Comparison of ENCODE assay signal across 21 cellular contexts in the genomic region with DNA sequence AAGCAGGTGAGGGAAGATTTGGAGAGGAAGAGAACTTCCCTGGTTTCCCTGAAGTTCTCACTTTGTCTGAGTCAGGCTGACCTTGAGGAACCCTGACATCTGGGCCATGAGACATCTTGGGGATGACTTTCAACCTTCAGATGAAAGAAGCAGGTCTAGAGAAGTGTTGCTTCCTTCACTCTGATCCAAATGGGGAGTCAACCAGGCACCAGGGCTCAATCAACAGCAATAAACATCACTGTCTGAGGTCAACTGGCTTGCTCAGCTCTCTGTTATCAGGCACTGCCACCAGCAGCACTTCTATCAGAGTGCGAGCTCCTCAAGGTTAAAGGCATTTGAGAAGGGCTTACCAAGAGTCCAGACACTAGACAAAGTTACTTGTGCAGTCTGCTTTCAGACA. TPM values are rescaled to one million over a fixed set of nuclear protein-coding genes. Genes with fewer than 3 reads are reported as not detected.
"Had no signal": no experiment of that assay in that cellular context is flagged by ENCODE, and none has a peak within 500 bp of the region (broad histone marks: within the 10 kb centered on the region; RNA-seq: fewer than 3 reads in every experiment).

No MANE protein-coding gene starts in this region.

- H3K4me1 Mint-ChIP-seq: activated T-helper 17 cell treated with anti-CD3 and anti-CD28 coated beads, Interleukin-2, amount 50 U/mL, for 72 hours had no signal

- H3K9me3 ChIP-seq: transverse colon, vagina had no signal

- H3K4me3 Mint-ChIP-seq: activated CD4-positive, alpha-beta memory T cell treated with anti-CD3 and anti-CD28 coated beads, Interleukin-2, amount 10 ng/mL, durations not matched to agents 7 days and 5 days; activated CD8-positive, alpha-beta memory T cell treated with anti-CD3 and anti-CD28 coated beads, Interleukin-2, amount 10 ng/mL, durations not matched to agents 7 days and 5 days; activated naive CD8-positive, alpha-beta T cell treated with anti-CD3 and anti-CD28 coated beads, Interleukin-2, amount 10 ng/mL, durations not matched to agents 7 days and 5 days; activated T-helper 17 cell treated with anti-CD3 and anti-CD28 coated beads, Interleukin-2, amount 50 U/mL, for 72 hours; nephron progenitor cell; stimulated activated naive CD8-positive, alpha-beta T cell treated with anti-CD3 and anti-CD28 coated beads, Interleukin-15, Interleukin-2, amounts not matched to agents 100 ng/mL and 50 ng/mL, for 24 hours had no signal

- H3K4me3 ChIP-seq: coronary artery, transverse colon, vagina had no signal

- ATAC-seq: activated CD8-positive, alpha-beta memory T cell treated with anti-CD3 and anti-CD28 coated beads, Interleukin-2, amount 10 ng/mL, durations not matched to agents 7 days and 5 days; activated T-helper 17 cell treated with anti-CD3 and anti-CD28 coated beads, Interleukin-2, amount 50 U/mL, for 72 hours had no signal

- H3K27me3 ChIP-seq: brain microvascular endothelial cell, transverse colon, vagina had no signal

- DNase-seq: activated CD4-positive, alpha-beta memory T cell treated with anti-CD3 and anti-CD28 coated beads, Interleukin-2, amount 10 ng/mL, durations not matched to agents 7 days and 5 days; activated CD4-positive, alpha-beta T cell treated with anti-CD3 and anti-CD28 coated beads for 48 hours; activated CD8-positive, alpha-beta memory T cell treated with anti-CD3 and anti-CD28 coated beads, Interleukin-2, amount 10 ng/mL, durations not matched to agents 7 days and 5 days; activated naive CD4-positive, alpha-beta T cell; activated naive CD8-positive, alpha-beta T cell treated with anti-CD3 and anti-CD28 coated beads, Interleukin-2, amount 10 ng/mL, durations not matched to agents 7 days and 5 days; activated T-cell treated with anti-CD3 and anti-CD28 coated beads, Interleukin-2, amount 50 U/mL, for 1 hour; anterior cingulate cortex; brain microvascular endothelial cell; effector CD4-positive, alpha-beta T cell; hypothalamus; nephron progenitor cell; nucleus accumbens; transverse colon had no signal

- H3K27ac ChIP-seq: brain microvascular endothelial cell, coronary artery, transverse colon, vagina had no signal

- H3K27ac Mint-ChIP-seq: activated CD4-positive, alpha-beta memory T cell treated with anti-CD3 and anti-CD28 coated beads, Interleukin-2, amount 10 ng/mL, durations not matched to agents 7 days and 5 days; activated CD8-positive, alpha-beta memory T cell treated with anti-CD3 and anti-CD28 coated beads, Interleukin-2, amount 10 ng/mL, durations not matched to agents 7 days and 5 days; activated naive CD8-positive, alpha-beta T cell treated with anti-CD3 and anti-CD28 coated beads, Interleukin-2, amount 10 ng/mL, durations not matched to agents 7 days and 5 days; nephron progenitor cell; stimulated activated naive CD8-positive, alpha-beta T cell treated with anti-CD3 and anti-CD28 coated beads, Interleukin-15, Interleukin-2, amounts not matched to agents 100 ng/mL and 50 ng/mL, for 24 hours had no signal

- H3K27me3 Mint-ChIP-seq: activated CD4-positive, alpha-beta memory T cell treated with anti-CD3 and anti-CD28 coated beads, Interleukin-2, amount 10 ng/mL, durations not matched to agents 7 days and 5 days; activated CD8-positive, alpha-beta memory T cell treated with anti-CD3 and anti-CD28 coated beads, Interleukin-2, amount 10 ng/mL, durations not matched to agents 7 days and 5 days; activated naive CD8-positive, alpha-beta T cell treated with anti-CD3 and anti-CD28 coated beads, Interleukin-2, amount 10 ng/mL, durations not matched to agents 7 days and 5 days; activated T-helper 17 cell treated with anti-CD3 and anti-CD28 coated beads, Interleukin-2, amount 50 U/mL, for 72 hours; stimulated activated naive CD8-positive, alpha-beta T cell treated with anti-CD3 and anti-CD28 coated beads, Interleukin-15, Interleukin-2, amounts not matched to agents 100 ng/mL and 50 ng/mL, for 24 hours had no signal

- H3K9me3 Mint-ChIP-seq: activated CD4-positive, alpha-beta memory T cell treated with anti-CD3 and anti-CD28 coated beads, Interleukin-2, amount 10 ng/mL, durations not matched to agents 7 days and 5 days; activated naive CD8-positive, alpha-beta T cell treated with anti-CD3 and anti-CD28 coated beads, Interleukin-2, amount 10 ng/mL, durations not matched to agents 7 days and 5 days; activated T-helper 17 cell treated with anti-CD3 and anti-CD28 coated beads, Interleukin-2, amount 50 U/mL, for 72 hours; nephron progenitor cell; stimulated activated naive CD8-positive, alpha-beta T cell treated with anti-CD3 and anti-CD28 coated beads, Interleukin-15, Interleukin-2, amounts not matched to agents 100 ng/mL and 50 ng/mL, for 24 hours had no signal

RNA-seq across cellular contexts. Expression of gene TNNC2, which starts 23.8 kb away (rescaled TPM):
- total RNA-seq: activated CD4-positive, alpha-beta memory T cell treated with anti-CD3 and anti-CD28 coated beads, Interleukin-2, amount 10 ng/mL, durations not matched to agents 7 days and 5 days; activated CD8-positive, alpha-beta memory T cell treated with anti-CD3 and anti-CD28 coated beads, Interleukin-2, amount 10 ng/mL, durations not matched to agents 7 days and 5 days; activated naive CD8-positive, alpha-beta T cell treated with anti-CD3 and anti-CD28 coated beads, Interleukin-2, amount 10 ng/mL, durations not matched to agents 7 days and 5 days; glomerular endothelial cell; lung microvascular endothelial cell; renal cortical epithelial cell; T-helper 1 cell treated with Interleukin-12 subunit alpha and Interleukin-12 subunit beta and Interleukin-4 antibody, amounts not matched to agents 30 ng/mL and 1 ng/mL, for 36 hours; vagina had no signal
